In genomic region chr5:58985759-58986158, GRCh38 we compare ENCODE assay signal across 17 cellular contexts.
DNase-seq lines count a peak whose midpoint lies in the region; ATAC-seq, FAIRE-seq and TF ChIP-seq lines count a peak whose summit lies in the region.
"Had no signal": no experiment of that assay in that cellular context is flagged by ENCODE, and none has a peak within 500 bp of the region (broad histone marks: within the 10 kb centered on the region; RNA-seq: fewer than 3 reads in every experiment).

No MANE protein-coding gene starts in this region.

- H3K27ac ChIP-seq in breast epithelium = no peak overlapping the region
- H3K27ac ChIP-seq: BLaER1, PC-9 had no signal

- TF ChIP-seq POLR2A in breast epithelium (IDR thresholded peaks at IDR 0.05) = no peak

- H3K4me1 ChIP-seq in breast epithelium = no peaks in the 10 kb centered on the region
- H3K4me1 ChIP-seq: BLaER1 had no signal

- no TSS peak for BruUV-seq in MCF 10A (replicated peaks; lab: Mats Ljungman, UMichigan)

- FAIRE-seq in bronchial epithelial cell (lab: Jason Lieb, UNC) = peak; percentile 43
- FAIRE-seq: GM19239 had no signal

- H3K27me3 ChIP-seq in breast epithelium (no peaks in the 10 kb centered on the region), bronchial epithelial cell (ENCODE audit: control insufficient read depth, insufficient read depth, low read length) (no peaks in the 10 kb centered on the region)
- H3K27me3 ChIP-seq: BLaER1 had no signal

- no peaks in the 10 kb centered on the region for H3K9me3 Mint-ChIP-seq in MCF 10A (ENCODE audit: unreplicated experiment)
- H3K9me3 Mint-ChIP-seq in stimulated activated effector memory CD8-positive, alpha-beta T cell treated with anti-CD3 and anti-CD28 coated beads, Interleukin-12 subunit alpha, Interleukin-12 subunit beta, amount 100 ng/mL, for 72 hours = no peaks in the 10 kb centered on the region
- H3K9me3 Mint-ChIP-seq: CD8-positive, alpha-beta memory T cell had no signal

- CTCF ChIA-PET in MCF 10A (lab: Yijun Ruan, JAX) = interaction anchor here (0.6 to 3.6 kb wide), 13 partner anchors 10 to 1337 kb away, joined by 3 to 19 read pairs (median 3); no protein-coding TSS in a partner anchor

- H3K36me3 ChIP-seq in breast epithelium (no peaks in the 10 kb centered on the region), bronchial epithelial cell (ENCODE audit: control insufficient read depth, insufficient read depth, low read length) (no peaks in the 10 kb centered on the region)

- DNase-seq in MCF 10A (ENCODE audit: unreplicated experiment) (peak; percentile 40), breast epithelium (ENCODE audit: low spot score in 2 of 2) (no peak), NCI-H460 (ENCODE audit: extremely low read depth, low read depth) (peak; percentile 88), bronchial epithelial cell (ENCODE audit: low read depth) (no peak), NCI-H524 (lab: John Stamatoyannopoulos, UW) (no peak), NCI-H526 (lab: John Stamatoyannopoulos, UW) (no peak), dedifferentiated amniotic fluid mesenchymal stem cell (ENCODE audit: extremely low spot score) (no peak)
- no peak for DNase-seq in stimulated activated effector memory CD8-positive, alpha-beta T cell treated with anti-CD3 and anti-CD28 coated beads, Interleukin-12 subunit alpha, Interleukin-12 subunit beta, amount 100 ng/mL, for 72 hours (ENCODE audit: low spot score in 2 of 2)
- DNase-seq: CD8-positive, alpha-beta memory T cell; H7; IMR-90; Karpas-422; NCI-H1105; NCI-H187; PC-9 had no signal

- TF ChIP-seq CTCF in MCF 10A (IDR thresholded peaks at IDR 0.05; ENCODE audit: unreplicated experiment) = no peak
- no peak for TF ChIP-seq CTCF in breast epithelium (IDR thresholded peaks at IDR 0.05)
- no peak for TF ChIP-seq CTCF in bronchial epithelial cell (IDR thresholded peaks at IDR 0.05; ENCODE audit: insufficient read depth, low read length, severe bottlenecking)

- no peak overlapping the region for H3K4me3 ChIP-seq in breast epithelium
- H3K4me3 ChIP-seq in bronchial epithelial cell (ENCODE audit: low read depth, low read length) = no peak overlapping the region
- H3K4me3 ChIP-seq: BLaER1, PC-9 had no signal

- peak overlapping the region; percentile 57 for H3K27ac Mint-ChIP-seq in MCF 10A (ENCODE audit: low read depth, unreplicated experiment)
- peak overlapping the region; percentile 65 for H3K27ac Mint-ChIP-seq in stimulated activated effector memory CD8-positive, alpha-beta T cell treated with anti-CD3 and anti-CD28 coated beads, Interleukin-12 subunit alpha, Interleukin-12 subunit beta, amount 100 ng/mL, for 72 hours

- H3K4me1 Mint-ChIP-seq in MCF 10A (ENCODE audit: insufficient read depth, unreplicated experiment) = peaks cover 15% of the 10 kb centered on the region
- peaks cover 11% of the 10 kb centered on the region for H3K4me1 Mint-ChIP-seq in stimulated activated effector memory CD8-positive, alpha-beta T cell treated with anti-CD3 and anti-CD28 coated beads, Interleukin-12 subunit alpha, Interleukin-12 subunit beta, amount 100 ng/mL, for 72 hours
- H3K4me1 Mint-ChIP-seq: CD8-positive, alpha-beta memory T cell had no signal

- no peaks in the 10 kb centered on the region for H3K9me3 ChIP-seq in breast epithelium
- H3K9me3 ChIP-seq: BLaER1 had no signal

- POLR2A ChIA-PET in MCF 10A (lab: Yijun Ruan, JAX) = interaction anchor here (0.7 to 1.6 kb wide), 6 partner anchors 11 to 99 kb away, joined by 3 to 10 read pairs (median 4); no protein-coding TSS in a partner anchor

- peaks cover 34% of the 10 kb centered on the region for H3K36me3 Mint-ChIP-seq in MCF 10A (ENCODE audit: insufficient read depth, unreplicated experiment)
- H3K36me3 Mint-ChIP-seq in stimulated activated effector memory CD8-positive, alpha-beta T cell treated with anti-CD3 and anti-CD28 coated beads, Interleukin-12 subunit alpha, Interleukin-12 subunit beta, amount 100 ng/mL, for 72 hours = peaks cover 100% of the 10 kb centered on the region

- intact Hi-C loops in MCF 10A (cut with micrococcal nuclease) = no loop called here
- intact Hi-C loops in breast epithelium (cut with DNase I; ENCODE audit: low total_unique reads) = no loop called here

- ATAC-seq in stimulated activated effector memory CD8-positive, alpha-beta T cell treated with anti-CD3 and anti-CD28 coated beads, Interleukin-12 subunit alpha, Interleukin-12 subunit beta, amount 100 ng/mL, for 72 hours = no peak

- no peaks in the 10 kb centered on the region for H3K27me3 Mint-ChIP-seq in MCF 10A (ENCODE audit: insufficient read depth, unreplicated experiment)
- H3K27me3 Mint-ChIP-seq: CD8-positive, alpha-beta memory T cell had no signal

- no peak overlapping the region for H3K4me3 Mint-ChIP-seq in MCF 10A (ENCODE audit: unreplicated experiment)
- no peak overlapping the region for H3K4me3 Mint-ChIP-seq in stimulated activated effector memory CD8-positive, alpha-beta T cell treated with anti-CD3 and anti-CD28 coated beads, Interleukin-12 subunit alpha, Interleukin-12 subunit beta, amount 100 ng/mL, for 72 hours
- H3K4me3 Mint-ChIP-seq: CD8-positive, alpha-beta memory T cell had no signal

Comparison
In these comparisons a context has a peak if more than half of its experiments do, and no peak if none do; other contexts are left out.
1. DNase-seq: peak in MCF 10A (single experiment) and NCI-H460 (single experiment); none in breast epithelium (0 of 2), bronchial epithelial cell (single experiment), stimulated activated effector memory CD8-positive, alpha-beta T cell treated with anti-CD3 and anti-CD28 coated beads, Interleukin-12 subunit alpha, Interleukin-12 subunit beta, amount 100 ng/mL, for 72 hours (0 of 2), NCI-H524 (0 of 2), NCI-H526 (0 of 2) and dedifferentiated amniotic fluid mesenchymal stem cell (single experiment).